In the genomic region with DNA sequence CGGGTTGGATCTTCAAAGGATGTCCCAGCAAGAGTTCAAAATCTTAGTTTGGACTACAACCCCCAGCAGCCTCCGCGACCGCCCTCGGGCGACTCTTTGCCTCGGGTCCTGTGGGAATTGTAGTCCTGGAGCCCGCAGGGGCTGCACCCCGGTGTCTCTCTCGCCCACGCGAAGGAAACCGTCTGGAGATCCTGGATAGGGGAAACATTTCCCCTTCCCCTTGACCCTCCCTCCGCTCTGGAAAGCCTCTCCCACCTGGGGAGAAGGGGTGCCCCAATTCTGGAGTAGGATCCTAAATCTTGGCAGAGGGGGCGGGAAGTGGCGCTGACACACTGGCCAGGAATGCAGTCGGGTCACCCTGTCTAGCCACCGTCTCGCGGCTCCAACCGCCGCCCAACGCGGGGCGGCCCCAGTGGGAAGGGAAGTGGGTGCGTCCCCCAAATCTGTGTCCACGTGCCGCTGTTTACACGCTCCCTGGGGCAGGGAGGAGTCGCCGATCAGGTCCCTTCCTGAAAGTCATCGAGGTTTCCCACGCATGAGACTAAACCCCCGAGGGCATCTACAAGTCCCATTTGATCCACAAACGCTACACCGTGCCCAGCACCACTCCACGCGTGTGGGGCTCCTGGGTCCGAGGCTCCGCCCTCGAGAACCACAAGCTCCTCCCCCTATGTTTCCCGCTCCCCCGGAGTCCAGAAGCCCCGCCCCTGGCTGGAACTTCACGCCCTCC, we compare ENCODE assay signal across 1 cellular context.
A peak's percentile ranks its signal among the peaks of the same experiment; 100 is the strongest.
TF ChIP-seq lines count a peak whose summit lies in the region.

No MANE protein-coding gene starts in this region.

TF ChIP-seq in HEK293, 187 proteins besides CTCF, POLR2A, EP300 and RAD21 (continued from another document and continues in another):
- TF ChIP-seq, protein P1, sequence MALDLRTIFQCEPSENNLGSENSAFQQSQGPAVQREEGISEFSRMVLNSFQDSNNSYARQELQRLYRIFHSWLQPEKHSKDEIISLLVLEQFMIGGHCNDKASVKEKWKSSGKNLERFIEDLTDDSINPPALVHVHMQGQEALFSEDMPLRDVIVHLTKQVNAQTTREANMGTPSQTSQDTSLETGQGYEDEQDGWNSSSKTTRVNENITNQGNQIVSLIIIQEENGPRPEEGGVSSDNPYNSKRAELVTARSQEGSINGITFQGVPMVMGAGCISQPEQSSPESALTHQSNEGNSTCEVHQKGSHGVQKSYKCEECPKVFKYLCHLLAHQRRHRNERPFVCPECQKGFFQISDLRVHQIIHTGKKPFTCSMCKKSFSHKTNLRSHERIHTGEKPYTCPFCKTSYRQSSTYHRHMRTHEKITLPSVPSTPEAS (tag by site-specific recombination; IDR thresholded peaks at IDR 0.05) = 0 out of 2 replicates have a peak, but pooled peaks have one; percentile 3
- no peak for TF ChIP-seq ZNF184 (tag by site-specific recombination; IDR thresholded peaks at IDR 0.05)
- TF ChIP-seq, protein P2, sequence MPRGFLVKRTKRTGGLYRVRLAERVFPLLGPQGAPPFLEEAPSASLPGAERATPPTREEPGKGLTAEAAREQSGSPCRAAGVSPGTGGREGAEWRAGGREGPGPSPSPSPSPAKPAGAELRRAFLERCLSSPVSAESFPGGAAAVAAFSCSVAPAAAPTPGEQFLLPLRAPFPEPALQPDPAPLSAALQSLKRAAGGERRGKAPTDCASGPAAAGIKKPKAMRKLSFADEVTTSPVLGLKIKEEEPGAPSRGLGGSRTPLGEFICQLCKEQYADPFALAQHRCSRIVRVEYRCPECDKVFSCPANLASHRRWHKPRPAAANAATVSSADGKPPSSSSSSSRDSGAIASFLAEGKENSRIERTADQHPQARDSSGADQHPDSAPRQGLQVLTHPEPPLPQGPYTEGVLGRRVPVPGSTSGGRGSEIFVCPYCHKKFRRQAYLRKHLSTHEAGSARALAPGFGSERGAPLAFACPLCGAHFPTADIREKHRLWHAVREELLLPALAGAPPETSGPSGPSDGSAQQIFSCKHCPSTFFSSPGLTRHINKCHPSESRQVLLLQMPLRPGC (tag by site-specific recombination; IDR thresholded peaks at IDR 0.05) = no peak
- peak; percentile 72 for TF ChIP-seq EGR2 (tag by site-specific recombination; IDR thresholded peaks at IDR 0.05; ENCODE audit: low read depth)
- TF ChIP-seq ZNF19 (tag by site-specific recombination; IDR thresholded peaks at IDR 0.05; ENCODE audit: low read depth) = no peak
- peak; percentile 51; the same call in 1 of the 2 replicates for TF ChIP-seq IKZF3 (tag by site-specific recombination; IDR thresholded peaks at IDR 0.05)
- peak; percentile 38; the same call in 1 of the 2 replicates for TF ChIP-seq ZNF121 (tag by site-specific recombination; IDR thresholded peaks at IDR 0.05)
- no peak; the same call in 1 of the 2 replicates for TF ChIP-seq GFI1B (tag by site-specific recombination; IDR thresholded peaks at IDR 0.05)
- no peak for TF ChIP-seq ZNF610 (tag by site-specific recombination; IDR thresholded peaks at IDR 0.05; ENCODE audit: borderline replicate concordance)
- no peak for TF ChIP-seq ZNF544 (tag by site-specific recombination; IDR thresholded peaks at IDR 0.05)
- TF ChIP-seq ZNF433 (tag by site-specific recombination; IDR thresholded peaks at IDR 0.05; ENCODE audit: low read depth) = no peak
- 0 out of 2 replicates have a peak, but pooled peaks have one; percentile 24 for TF ChIP-seq ZNF660 (tag by site-specific recombination; IDR thresholded peaks at IDR 0.05)
- TF ChIP-seq OVOL3 (tag by site-specific recombination; IDR thresholded peaks at IDR 0.05) = peak; percentile 70
- TF ChIP-seq SP2 (tag by site-specific recombination; IDR thresholded peaks at IDR 0.05) = peak; percentile 64
- TF ChIP-seq ZNF335 (tag by site-specific recombination; conservative IDR thresholded peaks at IDR 0.05) = peak; percentile 87
- TF ChIP-seq SP3 (tag by site-specific recombination; IDR thresholded peaks at IDR 0.05) = peak; percentile 89; the same call in 1 of the 2 replicates
- TF ChIP-seq GLI4 (tag by site-specific recombination; IDR thresholded peaks at IDR 0.05) = 0 out of 2 replicates have a peak, but pooled peaks have one; percentile 34
- TF ChIP-seq, protein P3, sequence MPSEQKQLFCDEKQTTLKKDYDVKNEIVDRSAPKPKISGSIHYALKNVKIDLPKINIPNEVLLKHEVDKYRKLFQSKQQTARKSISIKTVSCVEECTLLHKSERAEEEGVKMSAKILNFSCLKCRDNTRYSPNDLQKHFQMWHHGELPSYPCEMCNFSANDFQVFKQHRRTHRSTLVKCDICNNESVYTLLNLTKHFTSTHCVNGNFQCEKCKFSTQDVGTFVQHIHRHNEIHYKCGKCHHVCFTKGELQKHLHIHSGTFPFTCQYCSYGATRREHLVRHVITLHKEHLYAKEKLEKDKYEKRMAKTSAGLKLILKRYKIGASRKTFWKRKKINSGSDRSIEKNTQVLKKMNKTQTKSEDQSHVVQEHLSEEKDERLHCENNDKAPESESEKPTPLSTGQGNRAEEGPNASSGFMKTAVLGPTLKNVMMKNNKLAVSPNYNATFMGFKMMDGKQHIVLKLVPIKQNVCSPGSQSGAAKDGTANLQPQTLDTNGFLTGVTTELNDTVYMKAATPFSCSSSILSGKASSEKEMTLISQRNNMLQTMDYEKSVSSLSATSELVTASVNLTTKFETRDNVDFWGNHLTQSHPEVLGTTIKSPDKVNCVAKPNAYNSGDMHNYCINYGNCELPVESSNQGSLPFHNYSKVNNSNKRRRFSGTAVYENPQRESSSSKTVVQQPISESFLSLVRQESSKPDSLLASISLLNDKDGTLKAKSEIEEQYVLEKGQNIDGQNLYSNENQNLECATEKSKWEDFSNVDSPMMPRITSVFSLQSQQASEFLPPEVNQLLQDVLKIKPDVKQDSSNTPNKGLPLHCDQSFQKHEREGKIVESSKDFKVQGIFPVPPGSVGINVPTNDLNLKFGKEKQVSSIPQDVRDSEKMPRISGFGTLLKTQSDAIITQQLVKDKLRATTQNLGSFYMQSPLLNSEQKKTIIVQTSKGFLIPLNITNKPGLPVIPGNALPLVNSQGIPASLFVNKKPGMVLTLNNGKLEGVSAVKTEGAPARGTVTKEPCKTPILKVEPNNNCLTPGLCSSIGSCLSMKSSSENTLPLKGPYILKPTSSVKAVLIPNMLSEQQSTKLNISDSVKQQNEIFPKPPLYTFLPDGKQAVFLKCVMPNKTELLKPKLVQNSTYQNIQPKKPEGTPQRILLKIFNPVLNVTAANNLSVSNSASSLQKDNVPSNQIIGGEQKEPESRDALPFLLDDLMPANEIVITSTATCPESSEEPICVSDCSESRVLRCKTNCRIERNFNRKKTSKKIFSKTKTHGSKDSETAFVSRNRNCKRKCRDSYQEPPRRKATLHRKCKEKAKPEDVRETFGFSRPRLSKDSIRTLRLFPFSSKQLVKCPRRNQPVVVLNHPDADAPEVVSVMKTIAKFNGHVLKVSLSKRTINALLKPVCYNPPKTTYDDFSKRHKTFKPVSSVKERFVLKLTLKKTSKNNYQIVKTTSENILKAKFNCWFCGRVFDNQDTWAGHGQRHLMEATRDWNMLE (tag by site-specific recombination; conservative IDR thresholded peaks at IDR 0.05; ENCODE audit: low read depth) = no peak
- no peak for TF ChIP-seq ZNF776 (tag by site-specific recombination; IDR thresholded peaks at IDR 0.05; ENCODE audit: borderline replicate concordance)
- TF ChIP-seq YY2 (tag by site-specific recombination; IDR thresholded peaks at IDR 0.05) = no peak
- TF ChIP-seq BCL11B (tag by site-specific recombination; IDR thresholded peaks at IDR 0.05; ENCODE audit: low read depth) = peak; percentile 12; the same call in 1 of the 2 replicates
- TF ChIP-seq, protein P4, sequence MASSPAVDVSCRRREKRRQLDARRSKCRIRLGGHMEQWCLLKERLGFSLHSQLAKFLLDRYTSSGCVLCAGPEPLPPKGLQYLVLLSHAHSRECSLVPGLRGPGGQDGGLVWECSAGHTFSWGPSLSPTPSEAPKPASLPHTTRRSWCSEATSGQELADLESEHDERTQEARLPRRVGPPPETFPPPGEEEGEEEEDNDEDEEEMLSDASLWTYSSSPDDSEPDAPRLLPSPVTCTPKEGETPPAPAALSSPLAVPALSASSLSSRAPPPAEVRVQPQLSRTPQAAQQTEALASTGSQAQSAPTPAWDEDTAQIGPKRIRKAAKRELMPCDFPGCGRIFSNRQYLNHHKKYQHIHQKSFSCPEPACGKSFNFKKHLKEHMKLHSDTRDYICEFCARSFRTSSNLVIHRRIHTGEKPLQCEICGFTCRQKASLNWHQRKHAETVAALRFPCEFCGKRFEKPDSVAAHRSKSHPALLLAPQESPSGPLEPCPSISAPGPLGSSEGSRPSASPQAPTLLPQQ (tag by site-specific recombination; IDR thresholded peaks at IDR 0.05) = no peak
- TF ChIP-seq KLF1 (tag by site-specific recombination; IDR thresholded peaks at IDR 0.05) = peak; percentile 86
- TF ChIP-seq, protein P5, sequence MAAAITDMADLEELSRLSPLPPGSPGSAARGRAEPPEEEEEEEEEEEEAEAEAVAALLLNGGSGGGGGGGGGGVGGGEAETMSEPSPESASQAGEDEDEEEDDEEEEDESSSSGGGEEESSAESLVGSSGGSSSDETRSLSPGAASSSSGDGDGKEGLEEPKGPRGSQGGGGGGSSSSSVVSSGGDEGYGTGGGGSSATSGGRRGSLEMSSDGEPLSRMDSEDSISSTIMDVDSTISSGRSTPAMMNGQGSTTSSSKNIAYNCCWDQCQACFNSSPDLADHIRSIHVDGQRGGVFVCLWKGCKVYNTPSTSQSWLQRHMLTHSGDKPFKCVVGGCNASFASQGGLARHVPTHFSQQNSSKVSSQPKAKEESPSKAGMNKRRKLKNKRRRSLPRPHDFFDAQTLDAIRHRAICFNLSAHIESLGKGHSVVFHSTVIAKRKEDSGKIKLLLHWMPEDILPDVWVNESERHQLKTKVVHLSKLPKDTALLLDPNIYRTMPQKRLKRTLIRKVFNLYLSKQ (tag by site-specific recombination; IDR thresholded peaks at IDR 0.05; ENCODE audit: borderline replicate concordance) = no peak
- no peak; the same call in 1 of the 2 replicates for TF ChIP-seq ZSCAN30 (tag by site-specific recombination; IDR thresholded peaks at IDR 0.05)
- TF ChIP-seq WT1 (tag by site-specific recombination; IDR thresholded peaks at IDR 0.05) = no peak
- TF ChIP-seq, protein P6, sequence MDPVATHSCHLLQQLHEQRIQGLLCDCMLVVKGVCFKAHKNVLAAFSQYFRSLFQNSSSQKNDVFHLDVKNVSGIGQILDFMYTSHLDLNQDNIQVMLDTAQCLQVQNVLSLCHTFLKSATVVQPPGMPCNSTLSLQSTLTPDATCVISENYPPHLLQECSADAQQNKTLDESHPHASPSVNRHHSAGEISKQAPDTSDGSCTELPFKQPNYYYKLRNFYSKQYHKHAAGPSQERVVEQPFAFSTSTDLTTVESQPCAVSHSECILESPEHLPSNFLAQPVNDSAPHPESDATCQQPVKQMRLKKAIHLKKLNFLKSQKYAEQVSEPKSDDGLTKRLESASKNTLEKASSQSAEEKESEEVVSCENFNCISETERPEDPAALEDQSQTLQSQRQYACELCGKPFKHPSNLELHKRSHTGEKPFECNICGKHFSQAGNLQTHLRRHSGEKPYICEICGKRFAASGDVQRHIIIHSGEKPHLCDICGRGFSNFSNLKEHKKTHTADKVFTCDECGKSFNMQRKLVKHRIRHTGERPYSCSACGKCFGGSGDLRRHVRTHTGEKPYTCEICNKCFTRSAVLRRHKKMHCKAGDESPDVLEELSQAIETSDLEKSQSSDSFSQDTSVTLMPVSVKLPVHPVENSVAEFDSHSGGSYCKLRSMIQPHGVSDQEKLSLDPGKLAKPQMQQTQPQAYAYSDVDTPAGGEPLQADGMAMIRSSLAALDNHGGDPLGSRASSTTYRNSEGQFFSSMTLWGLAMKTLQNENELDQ (tag by site-specific recombination; IDR thresholded peaks at IDR 0.05; ENCODE audit: low read depth) = no peak
- TF ChIP-seq ZNF585B (tag by site-specific recombination; IDR thresholded peaks at IDR 0.05) = no peak
- no peak for TF ChIP-seq ZBTB7A (tag by site-specific recombination; IDR thresholded peaks at IDR 0.05; ENCODE audit: low read depth)
- TF ChIP-seq, protein P7, sequence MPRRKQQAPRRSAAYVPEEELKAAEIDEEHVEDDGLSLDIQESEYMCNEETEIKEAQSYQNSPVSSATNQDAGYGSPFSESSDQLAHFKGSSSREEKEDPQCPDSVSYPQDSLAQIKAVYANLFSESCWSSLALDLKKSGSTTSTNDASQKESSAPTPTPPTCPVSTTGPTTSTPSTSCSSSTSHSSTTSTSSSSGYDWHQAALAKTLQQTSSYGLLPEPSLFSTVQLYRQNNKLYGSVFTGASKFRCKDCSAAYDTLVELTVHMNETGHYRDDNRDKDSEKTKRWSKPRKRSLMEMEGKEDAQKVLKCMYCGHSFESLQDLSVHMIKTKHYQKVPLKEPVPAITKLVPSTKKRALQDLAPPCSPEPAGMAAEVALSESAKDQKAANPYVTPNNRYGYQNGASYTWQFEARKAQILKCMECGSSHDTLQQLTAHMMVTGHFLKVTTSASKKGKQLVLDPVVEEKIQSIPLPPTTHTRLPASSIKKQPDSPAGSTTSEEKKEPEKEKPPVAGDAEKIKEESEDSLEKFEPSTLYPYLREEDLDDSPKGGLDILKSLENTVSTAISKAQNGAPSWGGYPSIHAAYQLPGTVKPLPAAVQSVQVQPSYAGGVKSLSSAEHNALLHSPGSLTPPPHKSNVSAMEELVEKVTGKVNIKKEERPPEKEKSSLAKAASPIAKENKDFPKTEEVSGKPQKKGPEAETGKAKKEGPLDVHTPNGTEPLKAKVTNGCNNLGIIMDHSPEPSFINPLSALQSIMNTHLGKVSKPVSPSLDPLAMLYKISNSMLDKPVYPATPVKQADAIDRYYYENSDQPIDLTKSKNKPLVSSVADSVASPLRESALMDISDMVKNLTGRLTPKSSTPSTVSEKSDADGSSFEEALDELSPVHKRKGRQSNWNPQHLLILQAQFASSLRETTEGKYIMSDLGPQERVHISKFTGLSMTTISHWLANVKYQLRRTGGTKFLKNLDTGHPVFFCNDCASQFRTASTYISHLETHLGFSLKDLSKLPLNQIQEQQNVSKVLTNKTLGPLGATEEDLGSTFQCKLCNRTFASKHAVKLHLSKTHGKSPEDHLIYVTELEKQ (tag by site-specific recombination; IDR thresholded peaks at IDR 0.05; ENCODE audit: borderline replicate concordance) = 0 out of 2 replicates have a peak, but pooled peaks have one; percentile 7
- 0 out of 2 replicates have a peak, but pooled peaks have one; percentile 6 for TF ChIP-seq ZNF501 (tag by site-specific recombination; IDR thresholded peaks at IDR 0.05)
- 0 out of 2 replicates have a peak, but pooled peaks have one; percentile 11 for TF ChIP-seq ZNF366 (tag by site-specific recombination; conservative IDR thresholded peaks at IDR 0.05)
- peak; percentile 92 for TF ChIP-seq ZNF785 (tag by site-specific recombination; IDR thresholded peaks at IDR 0.05)
- TF ChIP-seq ZNF843 (tag by site-specific recombination; IDR thresholded peaks at IDR 0.05) = peak; percentile 55; the same call in 1 of the 2 replicates
- TF ChIP-seq SETDB1 (IDR thresholded peaks at IDR 0.05; ENCODE audit: insufficient read length, low read length) = no peak
- no peak for TF ChIP-seq ZNF169 (tag by site-specific recombination; IDR thresholded peaks at IDR 0.05)
